ENCODE assay signal across 9 cellular contexts in genomic region chr4:47010347-47011188, GRCh38. TPM values are rescaled to one million over a fixed set of nuclear protein-coding genes. Genes with fewer than 3 reads are reported as not detected.
A peak's percentile ranks its signal among the peaks of the same experiment; 100 is the strongest.
DNase-seq lines count a peak whose midpoint lies in the region; ATAC-seq and TF ChIP-seq lines count a peak whose summit lies in the region.
"Had no signal": no experiment of that assay in that cellular context is flagged by ENCODE, and none has a peak within 500 bp of the region (broad histone marks: within the 10 kb centered on the region; RNA-seq: fewer than 3 reads in every experiment).

No MANE protein-coding gene starts in this region.

- DNase-seq in GM12865 (ENCODE audit: low read depth) (peak; percentile 65), NCI-H2081 (lab: John Stamatoyannopoulos, UW) (no peak), dedifferentiated amniotic fluid mesenchymal stem cell (ENCODE audit: extremely low spot score) (no peak), NCI-H524 treated with DMSO at 0.1 percent for 48 hours (lab: John Stamatoyannopoulos, UW) (no peak), ovary (no peak)
- DNase-seq in central memory CD8-positive, alpha-beta T cell (ENCODE audit: low spot score in 2 of 2) = no peak
- DNase-seq: activated B cell treated with CpG ODN at 0.5 μM for 24 hours had no signal

- intact Hi-C loops in ovary (cut with DNase I) = no loop called here

- H3K4me1 ChIP-seq in ovary (ENCODE audit: insufficient read depth) = no peaks in the 10 kb centered on the region

- TF ChIP-seq POLR2A in ovary (IDR thresholded peaks at IDR 0.05) = no peak

- no peaks in the 10 kb centered on the region for H3K36me3 ChIP-seq in ovary

- no peaks in the 10 kb centered on the region for H3K27me3 ChIP-seq in ovary

- H3K27me3 Mint-ChIP-seq in central memory CD8-positive, alpha-beta T cell = no peaks in the 10 kb centered on the region
- H3K27me3 Mint-ChIP-seq: activated B cell treated with CpG ODN at 0.5 μM for 24 hours had no signal

- no peak overlapping the region for H3K4me3 ChIP-seq in GM12865 (ENCODE audit: low read depth, low read length)
- no peak overlapping the region for H3K4me3 ChIP-seq in ovary

- no peak overlapping the region for H3K27ac ChIP-seq in ovary

- H3K36me3 Mint-ChIP-seq in central memory CD8-positive, alpha-beta T cell (ENCODE audit: insufficient read depth) = peaks cover 3% of the 10 kb centered on the region

- no peak for TF ChIP-seq EP300 in ovary (IDR thresholded peaks at IDR 0.05)

- H3K9me3 Mint-ChIP-seq in central memory CD8-positive, alpha-beta T cell = no peaks in the 10 kb centered on the region

- peak overlapping the region; percentile 65 for H3K4me3 Mint-ChIP-seq in central memory CD8-positive, alpha-beta T cell
- H3K4me3 Mint-ChIP-seq: activated B cell treated with CpG ODN at 0.5 μM for 24 hours had no signal

- 12 to 25% (median 16%) methylated on average over 1 of the region's 1 CpG for WGBS in ovary, 3 donors

- ATAC-seq in GM19467 (IDR thresholded peaks at IDR 0.05; ENCODE audit: unreplicated experiment) (peak; percentile 94), HG03342 (IDR thresholded peaks at IDR 0.05; ENCODE audit: unreplicated experiment) (peak; percentile 88)
- peak; percentile 69 for ATAC-seq in central memory CD8-positive, alpha-beta T cell (replicated peaks; ENCODE audit: extremely low read depth, poor library complexity, severe bottlenecking)

- peaks cover 19% of the 10 kb centered on the region for H3K4me1 Mint-ChIP-seq in central memory CD8-positive, alpha-beta T cell

- peak overlapping the region; percentile 75 for H3K27ac Mint-ChIP-seq in central memory CD8-positive, alpha-beta T cell (ENCODE audit: low read depth)
- H3K27ac Mint-ChIP-seq: activated B cell treated with CpG ODN at 0.5 μM for 24 hours had no signal

- no peak for TF ChIP-seq CTCF in GM12865 (IDR thresholded peaks at IDR 0.05; ENCODE audit: insufficient read depth, low read depth, low read length, missing control alignments)
- TF ChIP-seq CTCF in ovary (IDR thresholded peaks at IDR 0.05) = no peak

- H3K9me3 ChIP-seq in ovary = no peaks in the 10 kb centered on the region

RNA-seq across cellular contexts. Expression of gene GABRA4, which starts 17.2 kb away (rescaled TPM):
- under 1 TPM in 1 of 7 donors, not detected in 6; under 0.01 TPM for total RNA-seq in ovary
- not detected for polyA plus RNA-seq in ovary
- total RNA-seq: activated B cell treated with CpG ODN at 0.5 μM for 24 hours had no signal

RNA-seq across cellular contexts. Expression of gene GABRB1, which starts 20.8 kb away (rescaled TPM):
- total RNA-seq in ovary = under 1 TPM in 2 of 7 donors, not detected in 5; 0.23 to 0.43 TPM
- polyA plus RNA-seq in ovary = not detected
- total RNA-seq: activated B cell treated with CpG ODN at 0.5 μM for 24 hours had no signal
